ENCODE assay signal across 9 cellular contexts in the genomic region with DNA sequence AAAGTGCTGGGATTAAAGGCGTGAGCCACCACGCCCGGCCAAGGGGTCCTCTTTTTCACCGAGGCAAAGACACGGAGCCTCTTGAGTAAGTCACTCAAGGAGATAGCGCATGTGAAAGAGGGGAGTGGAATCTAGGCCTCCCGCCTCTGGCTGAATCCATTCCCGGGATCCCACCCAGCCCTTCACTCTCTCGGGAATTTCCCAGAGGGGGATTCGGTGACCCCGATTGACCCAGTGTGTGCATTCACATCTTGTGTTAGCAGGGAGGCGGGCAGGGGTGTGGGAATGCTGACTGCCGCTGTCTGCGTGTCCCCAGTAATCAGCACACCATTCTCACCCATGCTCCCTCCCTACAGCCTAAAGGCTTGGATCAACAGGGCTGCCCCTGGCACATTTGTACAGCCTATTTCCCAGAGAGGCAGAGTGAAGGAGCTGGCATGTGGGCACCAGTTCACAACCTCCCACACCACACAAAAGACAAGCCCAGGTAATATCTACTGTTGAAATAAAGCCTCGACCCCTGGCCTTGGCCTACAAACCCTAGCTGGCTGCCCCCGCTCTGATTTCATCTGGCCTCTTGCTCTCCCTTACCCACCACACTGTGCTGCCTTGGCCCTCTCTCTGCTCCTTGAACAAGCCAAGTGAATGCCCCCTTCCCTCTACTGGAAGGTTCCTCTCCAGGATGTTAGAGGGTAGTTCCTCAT. TPM values are rescaled to one million over a fixed set of nuclear protein-coding genes. Genes with fewer than 3 reads are reported as not detected.
DNase-seq lines count a peak whose midpoint lies in the region; ATAC-seq and TF ChIP-seq lines count a peak whose summit lies in the region.
"Had no signal": no experiment of that assay in that cellular context is flagged by ENCODE, and none has a peak within 500 bp of the region (broad histone marks: within the 10 kb centered on the region; RNA-seq: fewer than 3 reads in every experiment).

No MANE protein-coding gene starts in this region.

- H2BK20ac ChIP-seq in IMR-90 (ENCODE audit: low read depth, low read length): peak overlapping the region; percentile 72

- no CpG with 5 or more reads among the region's 16 CpGs for WGBS in IMR-90 (ENCODE audit: extremely low coverage in 2 of 2, insufficient read length in 1 of 2), 2 experiments

- H4K20me1 ChIP-seq in IMR-90 (ENCODE audit: insufficient read depth, low read length): peaks cover 11% of the 10 kb centered on the region; the same call in 1 of the 2 replicates
- H4K20me1 ChIP-seq in neural progenitor cell (ENCODE audit: low read depth): no peaks in the 10 kb centered on the region

- H3K23ac ChIP-seq in IMR-90 (ENCODE audit: low read depth, low read length): peak overlapping the region; percentile 32; the same call in 1 of the 2 replicates

- dilution Hi-C loops in IMR-90 (cut with HindIII; ENCODE audit: low sequenced_read_pairs, unreplicated experiment): no loop called here

- TF ChIP-seq RAD21 in IMR-90 (IDR thresholded peaks at IDR 0.05; ENCODE audit: low read length): no peak

- H3K27ac ChIP-seq in CD4-positive, alpha-beta memory T cell (ENCODE audit: low read depth, low read length): no peak overlapping the region
- H3K27ac ChIP-seq in IMR-90 (ENCODE audit: insufficient read depth, low read length): no peak overlapping the region
- H3K27ac ChIP-seq in neural progenitor cell: no peak overlapping the region

- peaks cover 4 to 5% of the 10 kb centered on the region in 2 donors for H3K27me3 Mint-ChIP-seq in CD4-positive, alpha-beta memory T cell
- no peaks in the 10 kb centered on the region for H3K27me3 Mint-ChIP-seq in central memory CD8-positive, alpha-beta T cell
- peaks cover 40% of the 10 kb centered on the region for H3K27me3 Mint-ChIP-seq in neural progenitor cell (ENCODE audit: insufficient read depth, low read depth)

- H2BK15ac ChIP-seq in IMR-90 (ENCODE audit: low read depth, low read length): peak overlapping the region; percentile 79; the same call in 2 of the 3 replicates

- H3K4me1 Mint-ChIP-seq in CD4-positive, alpha-beta memory T cell: peaks cover 32 to 56% (median 47%) of the 10 kb centered on the region in 4 donors
- peaks cover 61% of the 10 kb centered on the region for H3K4me1 Mint-ChIP-seq in central memory CD8-positive, alpha-beta T cell
- peaks cover 32% of the 10 kb centered on the region for H3K4me1 Mint-ChIP-seq in neural progenitor cell

- intact Hi-C loops in CD4-positive, alpha-beta memory T cell (cut with micrococcal nuclease): loop anchor here (10.0 kb wide), 1 partner anchor 1051 kb away; a partner anchor contains a TSS
- intact Hi-C loops in IMR-90 (cut with micrococcal nuclease): no loop called here

- H4K91ac ChIP-seq in IMR-90 (ENCODE audit: insufficient read depth, low read depth, low read length): peak overlapping the region; percentile 47

- H2AK5ac ChIP-seq in IMR-90 (ENCODE audit: low read depth, low read length): peak overlapping the region; percentile 77

- no peaks in the 10 kb centered on the region for H3K36me3 Mint-ChIP-seq in CD4-positive, alpha-beta memory T cell
- H3K36me3 Mint-ChIP-seq in central memory CD8-positive, alpha-beta T cell (ENCODE audit: insufficient read depth): peaks cover 16% of the 10 kb centered on the region
- no peaks in the 10 kb centered on the region for H3K36me3 Mint-ChIP-seq in neural progenitor cell

- TF ChIP-seq CTCF in IMR-90 (conservative IDR thresholded peaks at IDR 0.05; ENCODE audit: low read depth, low read length) (no peak), neural progenitor cell (IDR thresholded peaks at IDR 0.05) (no peak)

- no peaks in the 10 kb centered on the region for H3K27me3 ChIP-seq in CD4-positive, alpha-beta memory T cell (ENCODE audit: insufficient read depth, low read length)
- no peaks in the 10 kb centered on the region for H3K27me3 ChIP-seq in IMR-90 (ENCODE audit: control insufficient read depth, insufficient read depth, low read length)
- H3K27me3 ChIP-seq in neural progenitor cell: peaks cover 49% of the 10 kb centered on the region

- no peaks in the 10 kb centered on the region for H3K36me3 ChIP-seq in CD4-positive, alpha-beta memory T cell (ENCODE audit: insufficient read depth, low read length)
- H3K36me3 ChIP-seq in IMR-90 (ENCODE audit: control insufficient read depth, insufficient read depth, low read length) (no peaks in the 10 kb centered on the region), neural progenitor cell (no peaks in the 10 kb centered on the region)
- H3K36me3 ChIP-seq: esophagus squamous epithelium had no signal

- peaks cover 38% of the 10 kb centered on the region for H3K9me1 ChIP-seq in IMR-90 (ENCODE audit: insufficient read depth, low read length)

- no TSS peak for BruUV-seq in IMR-90 (replicated peaks; lab: Mats Ljungman, UMichigan)

- peak overlapping the region; percentile 7; the same call in 1 of the 2 replicates for H4K5ac ChIP-seq in IMR-90 (ENCODE audit: low read depth, low read length)

- peaks cover 40% of the 10 kb centered on the region for H3K4me1 ChIP-seq in CD4-positive, alpha-beta memory T cell (ENCODE audit: insufficient read depth, low read length)
- peaks cover 27% of the 10 kb centered on the region for H3K4me1 ChIP-seq in IMR-90 (ENCODE audit: control insufficient read depth, insufficient read depth, low read length)
- H3K4me1 ChIP-seq in neural progenitor cell: peaks cover 17% of the 10 kb centered on the region

- H3K27ac Mint-ChIP-seq in CD4-positive, alpha-beta memory T cell: peak overlapping the region in 3 of 7 donors; percentile 23 to 81 (median 54)
- peak overlapping the region; percentile 76 for H3K27ac Mint-ChIP-seq in central memory CD8-positive, alpha-beta T cell (ENCODE audit: low read depth)
- H3K27ac Mint-ChIP-seq in neural progenitor cell: no peak overlapping the region

- H2AFZ ChIP-seq in IMR-90 (replicated peaks; ENCODE audit: low read length, poor library complexity) (peak overlapping the region; percentile 18), neural progenitor cell (replicated peaks) (no peak overlapping the region)

- CTCF ChIA-PET in CD4-positive, alpha-beta memory T cell (lab: Charles Lee; ENCODE audit: partially characterized antibody): interaction anchor here (0.6 to 6.4 kb wide), 15 partner anchors 8 to 269 kb away, joined by 3 to 57 read pairs (median 4); a partner anchor contains a TSS
- CTCF ChIA-PET in IMR-90 (lab: Yijun Ruan, JAX): interaction anchor here (0.6 to 1.8 kb wide), 11 partner anchors 9 to 191 kb away, joined by 3 to 6 read pairs (median 3); no protein-coding TSS in a partner anchor

- H3K9me3 ChIP-seq in CD4-positive, alpha-beta memory T cell (ENCODE audit: control insufficient read depth in 1 of 2, low read length in 2 of 2): no peaks in the 10 kb centered on the region
- H3K9me3 ChIP-seq in IMR-90 (ENCODE audit: control insufficient read depth, insufficient read depth, low read length) (no peaks in the 10 kb centered on the region), neural progenitor cell (ENCODE audit: low read depth) (no peaks in the 10 kb centered on the region)
- H3K9me3 ChIP-seq: esophagus squamous epithelium had no signal

- POLR2A ChIA-PET in CD4-positive, alpha-beta memory T cell (lab: Charles Lee; ENCODE audit: partially characterized antibody): interaction anchor here (2.0 kb wide), 1 partner anchor 150 kb away, joined by 4 read pairs; a partner anchor contains a TSS
- POLR2A ChIA-PET in IMR-90 (lab: Charles Lee; ENCODE audit: unreplicated experiment): interaction anchor here (0.5 to 1.0 kb wide), 2 partner anchors 40 to 52 kb away, joined by 3 read pairs; no protein-coding TSS in a partner anchor

- in situ Hi-C loops in IMR-90 (cut with MboI; ENCODE audit: low sequenced_read_pairs): no loop called here

- peak overlapping the region; percentile 31; the same call in 1 of the 2 replicates for H3K14ac ChIP-seq in IMR-90 (replicated peaks; ENCODE audit: low read depth, low read length)

- H3K4me3 ChIP-seq in CD4-positive, alpha-beta memory T cell (ENCODE audit: low read length in 2 of 2): no peak overlapping the region
- H3K4me3 ChIP-seq in IMR-90 (ENCODE audit: insufficient read depth, low read depth, low read length) (no peak overlapping the region), neural progenitor cell (no peak overlapping the region)
- H3K4me3 ChIP-seq: GM12878 had no signal

- peak overlapping the region; percentile 57 for H2BK120ac ChIP-seq in IMR-90 (ENCODE audit: low read depth, low read length)

- no peak for DNase-seq in CD4-positive, alpha-beta memory T cell
- no peak for DNase-seq in IMR-90
- no peak for DNase-seq in central memory CD8-positive, alpha-beta T cell (ENCODE audit: low spot score in 2 of 2)
- DNase-seq in neural progenitor cell (ENCODE audit: low spot score): peak; percentile 50
- no peak for DNase-seq in HPDE6-E6E7 (ENCODE audit: extremely low spot score)
- DNase-seq in foreskin melanocyte: no peak
- DNase-seq: esophagus squamous epithelium had no signal

- ATAC-seq in IMR-90 (ENCODE audit: low read depth) (no peak), HG03108 (IDR thresholded peaks at IDR 0.05; ENCODE audit: unreplicated experiment) (no peak)
- ATAC-seq in central memory CD8-positive, alpha-beta T cell (replicated peaks; ENCODE audit: extremely low read depth, poor library complexity, severe bottlenecking): no peak

- H3K18ac ChIP-seq in IMR-90 (ENCODE audit: low read depth, low read length): 0 out of 2 replicates have a peak overlapping the region, but pooled peaks have one; percentile 3

- H4K8ac ChIP-seq in IMR-90 (ENCODE audit: low read depth in 2 of 2, low read length in 2 of 2): peak overlapping the region in 1 of 2 experiments; percentile 36; a peak in 3 of 4 replicates

- H3K79me1 ChIP-seq in IMR-90 (ENCODE audit: low read depth in 1 of 2, low read length in 2 of 2): peaks cover 0 to 63% of the 10 kb centered on the region in 2 experiments; a peak in 2 of 4 replicates

- H3K56ac ChIP-seq in IMR-90 (ENCODE audit: extremely low read depth, insufficient read depth, low read length): no peak overlapping the region

- peak overlapping the region; percentile 60 for H3K4ac ChIP-seq in IMR-90 (ENCODE audit: low read depth, low read length)

- H3K4me3 Mint-ChIP-seq in CD4-positive, alpha-beta memory T cell: peak overlapping the region; percentile 43 to 73 (median 61)
- peak overlapping the region; percentile 70 for H3K4me3 Mint-ChIP-seq in central memory CD8-positive, alpha-beta T cell
- peak overlapping the region; percentile 78 for H3K4me3 Mint-ChIP-seq in neural progenitor cell

- peak overlapping the region; percentile 52 for H2AK9ac ChIP-seq in IMR-90 (replicated peaks; ENCODE audit: low read depth, low read length, poor library complexity)

- peak overlapping the region; percentile 14 for H2BK5ac ChIP-seq in IMR-90 (ENCODE audit: low read depth, low read length, poor library complexity, severe bottlenecking)

- no peaks in the 10 kb centered on the region for H3K9me3 Mint-ChIP-seq in CD4-positive, alpha-beta memory T cell
- no peaks in the 10 kb centered on the region for H3K9me3 Mint-ChIP-seq in central memory CD8-positive, alpha-beta T cell
- no peaks in the 10 kb centered on the region for H3K9me3 Mint-ChIP-seq in neural progenitor cell

- no peak overlapping the region for H3K4me2 ChIP-seq in IMR-90 (ENCODE audit: low read depth, low read length)
- no peak overlapping the region for H3K4me2 ChIP-seq in neural progenitor cell

- H3K79me2 ChIP-seq in neural progenitor cell (ENCODE audit: low read depth): no peaks in the 10 kb centered on the region

- H3K9ac ChIP-seq in IMR-90 (ENCODE audit: low read depth, low read length) (no peak overlapping the region), neural progenitor cell (no peak overlapping the region)

- no peak for TF ChIP-seq POLR2A in IMR-90 (IDR thresholded peaks at IDR 0.05; ENCODE audit: low read depth, low read length)

- H3F3A ChIP-seq in neural progenitor cell (ENCODE audit: low read depth): peaks cover 16% of the 10 kb centered on the region

RNA-seq across cellular contexts. Expression of a gene that starts 1.3 kb away (rescaled TPM):
- total RNA-seq in CD4-positive, alpha-beta memory T cell: under 1 TPM; 0.36 to 0.44 TPM
- polyA plus RNA-seq in CD4-positive, alpha-beta memory T cell: under 1 TPM; 0.11 to 0.36 TPM
- total RNA-seq in IMR-90 (2012; rRNA removed): 23.8 and 26.7 TPM in 2 replicates
- polyA plus RNA-seq in IMR-90 (2012; rRNA removed): 79.3 and 81.8 TPM in 2 replicates
- 49.1 and 65.1 TPM in 2 replicates for polyA plus RNA-seq in IMR-90 (2012; cell fraction: cytosol; rRNA removed)
- 57.1 and 111 TPM in 2 replicates for polyA plus RNA-seq in IMR-90 (2012; cell fraction: nucleus; rRNA removed; ENCODE audit: low replicate concordance)
- 0.43 and 0.84 TPM in 2 replicates for total RNA-seq in neural progenitor cell (ENCODE audit: low replicate concordance)

Comparison
In these comparisons a context has a peak if more than half of its experiments do, and no peak if none do; other contexts are left out.
1. RNA of a gene that starts 1.3 kb away (total RNA-seq): 23.8 to 26.7 TPM in IMR-90; 0.36 to 0.44 TPM in CD4-positive, alpha-beta memory T cell and 0.43 to 0.84 TPM in neural progenitor cell; every median in the first group is over 10 times any median in the second.
2. Peak in every context shown above with its lines, with median percentiles within 50 percentile points of each other: H3K4me3 Mint-ChIP-seq.